10 cellular contexts compared by ENCODE assay signal in genomic region chr3:15063238-15063637, GRCh38. TPM values are rescaled to one million over a fixed set of nuclear protein-coding genes. Genes with fewer than 3 reads are reported as not detected.
DNase-seq lines count a peak whose midpoint lies in the region; ATAC-seq and TF ChIP-seq lines count a peak whose summit lies in the region.
"Had no signal": no experiment of that assay in that cellular context is flagged by ENCODE, and none has a peak within 500 bp of the region (broad histone marks: within the 10 kb centered on the region; RNA-seq: fewer than 3 reads in every experiment).

No MANE protein-coding gene starts in this region.

- peaks cover 18% of the 10 kb centered on the region for H3K4me1 ChIP-seq in CD4-positive, alpha-beta memory T cell (ENCODE audit: insufficient read depth, low read length)
- H3K4me1 ChIP-seq in naive thymus-derived CD4-positive, alpha-beta T cell (ENCODE audit: control insufficient read depth in 2 of 2, insufficient read depth in 2 of 2, low read length in 2 of 2), result peaks cover 7 to 14% of the 10 kb centered on the region in 2 donors
- H3K4me1 ChIP-seq in Peyer's patch, result peaks cover 0 to 14% (median 6%) of the 10 kb centered on the region in 4 donors

- no peaks in the 10 kb centered on the region for H3K9me3 ChIP-seq in CD4-positive, alpha-beta memory T cell (ENCODE audit: control insufficient read depth in 1 of 2, low read length in 2 of 2)
- no peaks in the 10 kb centered on the region for H3K9me3 ChIP-seq in naive thymus-derived CD4-positive, alpha-beta T cell (ENCODE audit: control insufficient read depth in 2 of 3, low read length in 3 of 3)
- H3K9me3 ChIP-seq in Peyer's patch, result no peaks in the 10 kb centered on the region

- TF ChIP-seq CTCF in brain (conservative IDR thresholded peaks at IDR 0.05) (no peak), Peyer's patch (IDR thresholded peaks at IDR 0.05) (no peak)

- no peaks in the 10 kb centered on the region for H3K9me3 Mint-ChIP-seq in CD4-positive, alpha-beta memory T cell
- H3K9me3 Mint-ChIP-seq in brain, result peaks cover 0 to 5% (median 2%) of the 10 kb centered on the region in 5 experiments
- no peaks in the 10 kb centered on the region for H3K9me3 Mint-ChIP-seq in naive thymus-derived CD4-positive, alpha-beta T cell

- peak overlapping the region in 6 of 7 donors; percentile 4 to 88 (median 54) for H3K27ac Mint-ChIP-seq in CD4-positive, alpha-beta memory T cell
- H3K27ac Mint-ChIP-seq in brain, result peak overlapping the region in 1 of 5 experiments; percentile 62
- H3K27ac Mint-ChIP-seq in naive thymus-derived CD4-positive, alpha-beta T cell, result peak overlapping the region in 5 of 9 donors; percentile 11 to 87 (median 68)

- H3K4me1 Mint-ChIP-seq in CD4-positive, alpha-beta memory T cell, result peaks cover 17 to 41% (median 31%) of the 10 kb centered on the region in 4 donors
- peaks cover 21% of the 10 kb centered on the region for H3K4me1 Mint-ChIP-seq in brain
- peaks cover 21 to 36% (median 27%) of the 10 kb centered on the region in 7 donors for H3K4me1 Mint-ChIP-seq in naive thymus-derived CD4-positive, alpha-beta T cell

- CTCF ChIA-PET in CD4-positive, alpha-beta memory T cell (lab: Charles Lee; ENCODE audit: partially characterized antibody), result interaction anchor here (2.1 kb wide), 1 partner anchor 10 kb away, joined by 7 read pairs; no protein-coding TSS in a partner anchor
- CTCF ChIA-PET in naive thymus-derived CD4-positive, alpha-beta T cell (lab: Charles Lee), result no interaction called here

- H3K36me3 ChIP-seq in CD4-positive, alpha-beta memory T cell (ENCODE audit: insufficient read depth, low read length), result peaks cover 8% of the 10 kb centered on the region
- H3K36me3 ChIP-seq in naive thymus-derived CD4-positive, alpha-beta T cell (ENCODE audit: control insufficient read depth in 2 of 3, insufficient read depth in 3 of 3, low read length in 3 of 3), result peaks cover 0 to 16% (median 4%) of the 10 kb centered on the region in 3 experiments
- H3K36me3 ChIP-seq in Peyer's patch, result peaks cover 0 to 13% (median 0%) of the 10 kb centered on the region in 3 donors

- peak overlapping the region; percentile 59 to 99 (median 95) for H3K4me3 Mint-ChIP-seq in CD4-positive, alpha-beta memory T cell
- peak overlapping the region; percentile 95 to 97 (median 97) for H3K4me3 Mint-ChIP-seq in brain
- peak overlapping the region; percentile 94 to 98 (median 96) for H3K4me3 Mint-ChIP-seq in naive thymus-derived CD4-positive, alpha-beta T cell

- DNase-seq in CD4-positive, alpha-beta memory T cell, result no peak
- peak; percentile 46 for DNase-seq in HuH-7.5 (ENCODE audit: low spot score)
- DNase-seq in naive thymus-derived CD4-positive, alpha-beta T cell, result no peak
- no peak for DNase-seq in Peyer's patch
- DNase-seq in OCI-M2 (lab: John Stamatoyannopoulos, UW; ENCODE audit: unreplicated experiment), result no peak
- DNase-seq in COLO829 (ENCODE audit: low spot score), result no peak
- DNase-seq: activated CD8-positive, alpha-beta memory T cell treated with anti-CD3 and anti-CD28 coated beads, Interleukin-2, amount 50 U/mL, for 48 hours had no signal

- no peak for ATAC-seq in naive thymus-derived CD4-positive, alpha-beta T cell
- ATAC-seq in GM18907 (IDR thresholded peaks at IDR 0.05; ENCODE audit: unreplicated experiment), result no peak

- no peaks in the 10 kb centered on the region for H3K27me3 Mint-ChIP-seq in CD4-positive, alpha-beta memory T cell
- H3K27me3 Mint-ChIP-seq in brain, result peaks cover 6% of the 10 kb centered on the region
- no peaks in the 10 kb centered on the region for H3K27me3 Mint-ChIP-seq in naive thymus-derived CD4-positive, alpha-beta T cell

- no peaks in the 10 kb centered on the region for H3K27me3 ChIP-seq in CD4-positive, alpha-beta memory T cell (ENCODE audit: insufficient read depth, low read length)
- no peaks in the 10 kb centered on the region for H3K27me3 ChIP-seq in naive thymus-derived CD4-positive, alpha-beta T cell (ENCODE audit: control insufficient read depth in 2 of 2, insufficient read depth in 2 of 2, low read length in 2 of 2)
- H3K27me3 ChIP-seq in Peyer's patch, result no peaks in the 10 kb centered on the region

- POLR2A ChIA-PET in CD4-positive, alpha-beta memory T cell (lab: Charles Lee; ENCODE audit: partially characterized antibody), result interaction anchor here (0.6 to 3.8 kb wide), 2 partner anchors 9 to 35 kb away, joined by 3 to 37 read pairs; partner anchors contain the start of gene RBSN
- POLR2A ChIA-PET in naive thymus-derived CD4-positive, alpha-beta T cell (lab: Charles Lee), result no interaction called here

- no peak overlapping the region for H3K4me3 ChIP-seq in CD4-positive, alpha-beta memory T cell (ENCODE audit: low read length in 2 of 2)
- H3K4me3 ChIP-seq in naive thymus-derived CD4-positive, alpha-beta T cell (ENCODE audit: low read length), result no peak overlapping the region
- H3K4me3 ChIP-seq in Peyer's patch, result peak overlapping the region in 2 of 4 donors; percentile 73 to 93

- H3K27ac ChIP-seq in CD4-positive, alpha-beta memory T cell (ENCODE audit: low read depth, low read length), result no peak overlapping the region
- H3K27ac ChIP-seq in naive thymus-derived CD4-positive, alpha-beta T cell (ENCODE audit: low read depth, low read length), result no peak overlapping the region
- H3K27ac ChIP-seq in Peyer's patch, result peak overlapping the region in 2 of 4 donors; percentile 81 to 91
- H3K27ac ChIP-seq: epithelial cell of prostate had no signal

- TF ChIP-seq POLR2A in Peyer's patch (IDR thresholded peaks at IDR 0.05), result no peak

- intact Hi-C loops in CD4-positive, alpha-beta memory T cell (cut with micrococcal nuclease), result no loop called here
- intact Hi-C loops in naive thymus-derived CD4-positive, alpha-beta T cell (cut with micrococcal nuclease), result loop anchor here in 1 of 2 donors (10.0 kb wide), 1 partner anchor 1638 kb away; the partner anchor contains the start of gene NUP210

- H3K36me3 Mint-ChIP-seq in CD4-positive, alpha-beta memory T cell, result peaks cover 12 to 19% of the 10 kb centered on the region in 2 donors
- peaks cover 45% of the 10 kb centered on the region for H3K36me3 Mint-ChIP-seq in brain
- H3K36me3 Mint-ChIP-seq in naive thymus-derived CD4-positive, alpha-beta T cell, result peaks cover 0 to 16% (median 6%) of the 10 kb centered on the region in 5 donors

RNA-seq across cellular contexts. Expression of gene MRPS25, which starts 1.9 kb away (rescaled TPM):
- 10 to 100 TPM; 77.1 to 80.3 TPM for total RNA-seq in CD4-positive, alpha-beta memory T cell
- polyA plus RNA-seq in CD4-positive, alpha-beta memory T cell, result 10 to 100 TPM; 15.1 to 22.8 TPM
- 19.4 TPM for polyA plus RNA-seq in brain (ENCODE audit: insufficient read depth, low read depth, low replicate concordance)
- total RNA-seq in naive thymus-derived CD4-positive, alpha-beta T cell, result 100 to 1,000 TPM in 1 of 5 experiments, 10 to 100 TPM in 4; 57.6 to 104 (median 76.0) TPM
- polyA plus RNA-seq in naive thymus-derived CD4-positive, alpha-beta T cell, result 10 to 100 TPM; 20.2 to 23.9 TPM
- 100 to 1,000 TPM in 1 of 4 donors, 10 to 100 TPM in 3; 49.6 to 120 (median 94.2) TPM for total RNA-seq in Peyer's patch

RNA-seq across cellular contexts. Expression of gene RBSN, which starts 35.7 kb away (rescaled TPM):
- total RNA-seq in CD4-positive, alpha-beta memory T cell, result 10 to 100 TPM; 33.2 to 34.7 TPM
- polyA plus RNA-seq in CD4-positive, alpha-beta memory T cell, result 10 to 100 TPM; 11.4 to 21.4 TPM
- 12.6 TPM for polyA plus RNA-seq in brain (ENCODE audit: insufficient read depth, low read depth, low replicate concordance)
- total RNA-seq in naive thymus-derived CD4-positive, alpha-beta T cell, result 10 to 100 TPM; 20.5 to 54.4 (median 39.6) TPM
- polyA plus RNA-seq in naive thymus-derived CD4-positive, alpha-beta T cell, result 10 to 100 TPM; 21.6 to 30.3 TPM
- 10 to 100 TPM; 17.2 to 94.9 (median 32.1) TPM for total RNA-seq in Peyer's patch
